ENCODE assay signal across 1 cellular context in the genomic region with DNA sequence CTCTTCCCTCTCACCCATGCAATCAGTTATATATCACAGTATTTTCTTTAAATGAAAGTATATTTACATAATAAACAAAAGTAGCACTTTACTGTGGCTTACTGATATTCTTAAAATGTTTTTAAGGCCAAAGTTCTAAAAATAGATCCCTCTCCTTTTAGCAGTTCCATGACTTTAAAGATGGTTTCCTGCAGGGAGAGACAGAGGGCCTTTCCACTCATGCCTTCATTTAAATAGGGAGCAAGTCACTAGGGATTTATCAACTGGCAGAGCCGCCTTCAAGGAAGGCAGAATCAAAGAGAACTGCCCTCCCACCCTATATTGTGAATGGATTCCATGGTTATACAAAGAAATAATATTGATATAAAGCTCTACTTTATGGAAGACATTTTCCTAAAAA.
TF ChIP-seq lines count a peak whose summit lies in the region.

No MANE protein-coding gene starts in this region.

TF ChIP-seq in SK-N-SH treated with all-trans-retinoic acid at 6 μM for 48 hours, 23 proteins besides CTCF, POLR2A, EP300 and RAD21 (continued from another document):
- TF ChIP-seq, protein P1, sequence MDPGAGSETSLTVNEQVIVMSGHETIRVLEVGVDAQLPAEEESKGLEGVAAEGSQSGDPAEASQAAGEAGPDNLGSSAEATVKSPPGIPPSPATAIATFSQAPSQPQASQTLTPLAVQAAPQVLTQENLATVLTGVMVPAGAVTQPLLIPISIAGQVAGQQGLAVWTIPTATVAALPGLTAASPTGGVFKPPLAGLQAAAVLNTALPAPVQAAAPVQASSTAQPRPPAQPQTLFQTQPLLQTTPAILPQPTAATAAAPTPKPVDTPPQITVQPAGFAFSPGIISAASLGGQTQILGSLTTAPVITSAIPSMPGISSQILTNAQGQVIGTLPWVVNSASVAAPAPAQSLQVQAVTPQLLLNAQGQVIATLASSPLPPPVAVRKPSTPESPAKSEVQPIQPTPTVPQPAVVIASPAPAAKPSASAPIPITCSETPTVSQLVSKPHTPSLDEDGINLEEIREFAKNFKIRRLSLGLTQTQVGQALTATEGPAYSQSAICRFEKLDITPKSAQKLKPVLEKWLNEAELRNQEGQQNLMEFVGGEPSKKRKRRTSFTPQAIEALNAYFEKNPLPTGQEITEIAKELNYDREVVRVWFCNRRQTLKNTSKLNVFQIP (CRISPR knock-in tag; IDR thresholded peaks at IDR 0.05; ENCODE audit: borderline replicate concordance, low read depth): no peak
- TF ChIP-seq ARNTL (CRISPR knock-in tag; IDR thresholded peaks at IDR 0.05; ENCODE audit: borderline replicate concordance, low read depth) (no peak), TCF4 (CRISPR knock-in tag; IDR thresholded peaks at IDR 0.05; ENCODE audit: borderline replicate concordance) (no peak), ISL1 (CRISPR knock-in tag; IDR thresholded peaks at IDR 0.05) (no peak)
